Comparison of ENCODE assay signal across 27 cellular contexts in genomic region chr2:54499666-54500065, GRCh38. TPM values are rescaled to one million over a fixed set of nuclear protein-coding genes. Genes with fewer than 3 reads are reported as not detected.
DNase-seq lines count a peak whose midpoint lies in the region; ATAC-seq and TF ChIP-seq lines count a peak whose summit lies in the region.
"Had no signal": no experiment of that assay in that cellular context is flagged by ENCODE, and none has a peak within 500 bp of the region (broad histone marks: within the 10 kb centered on the region; RNA-seq: fewer than 3 reads in every experiment).

No MANE protein-coding gene starts in this region.

- DNase-seq in dermis microvascular lymphatic vessel endothelial cell (ENCODE audit: low read depth in 2 of 2) = peak; percentile 71 to 86
- DNase-seq in Right ventricle myocardium superior = no peak
- DNase-seq in upper lobe of right lung = no peak
- DNase-seq in C1 segment of cervical spinal cord (lab: John Stamatoyannopoulos, UW) = no peak
- DNase-seq in A172 (ENCODE audit: low spot score) = no peak
- no peak for DNase-seq in GDM1 (lab: John Stamatoyannopoulos, UW)
- DNase-seq: activated B cell treated with CpG ODN at 0.5 μM for 24 hours; activated CD4-positive, alpha-beta memory T cell treated with anti-CD3 and anti-CD28 coated beads for 36 hours; activated gamma-delta T cell; activated T-cell treated with anti-CD3 and anti-CD28 coated beads for 4 hours; AML-193; brain microvascular endothelial cell; DMS79 treated with DMSO at 0.1 percent for 48 hours; immature natural killer cell; Kasumi-1; NCI-H1048; NCI-H1930; NCI-H510A; occipital lobe; right lobe of liver; T1000 had no signal

- no peaks in the 10 kb centered on the region for H3K9me3 Mint-ChIP-seq in nephron
- H3K9me3 Mint-ChIP-seq: activated B cell treated with CpG ODN at 0.5 μM for 24 hours; activated CD4-positive, alpha-beta memory T cell treated with anti-CD3 and anti-CD28 coated beads for 36 hours; dendritic cell treated with granulocyte-macrophage colony-stimulating factor and Interleukin-4, amounts not matched to agents 40 ng/mL and 50 ng/mL, for 4 days; immature natural killer cell had no signal

- no peak for TF ChIP-seq CTCF in nephron (IDR thresholded peaks at IDR 0.05; ENCODE audit: unreplicated experiment in 3 of 3)
- TF ChIP-seq CTCF in upper lobe of right lung (IDR thresholded peaks at IDR 0.05) = no peak

- no peaks in the 10 kb centered on the region for H3K27me3 ChIP-seq in upper lobe of right lung
- H3K27me3 ChIP-seq: brain microvascular endothelial cell, right lobe of liver had no signal

- H3K27me3 Mint-ChIP-seq in nephron (ENCODE audit: low read depth) = no peaks in the 10 kb centered on the region
- H3K27me3 Mint-ChIP-seq: activated B cell treated with CpG ODN at 0.5 μM for 24 hours; activated CD4-positive, alpha-beta memory T cell treated with anti-CD3 and anti-CD28 coated beads for 36 hours; dendritic cell treated with granulocyte-macrophage colony-stimulating factor and Interleukin-4, amounts not matched to agents 40 ng/mL and 50 ng/mL, for 4 days had no signal

- H3K4me3 Mint-ChIP-seq in nephron = peak overlapping the region in 1 of 3 experiments; percentile 47
- H3K4me3 Mint-ChIP-seq: activated B cell treated with CpG ODN at 0.5 μM for 24 hours; activated CD4-positive, alpha-beta memory T cell treated with anti-CD3 and anti-CD28 coated beads for 36 hours; dendritic cell treated with granulocyte-macrophage colony-stimulating factor and Interleukin-4, amounts not matched to agents 40 ng/mL and 50 ng/mL, for 4 days; immature natural killer cell had no signal

- H3K36me3 Mint-ChIP-seq in nephron (ENCODE audit: low read depth) = no peaks in the 10 kb centered on the region
- H3K36me3 Mint-ChIP-seq: activated CD4-positive, alpha-beta memory T cell treated with anti-CD3 and anti-CD28 coated beads for 36 hours; immature natural killer cell had no signal

- H3K27ac Mint-ChIP-seq in nephron = peak overlapping the region; percentile 80 to 94 (median 92)
- H3K27ac Mint-ChIP-seq: activated B cell treated with CpG ODN at 0.5 μM for 24 hours; activated CD4-positive, alpha-beta memory T cell treated with anti-CD3 and anti-CD28 coated beads for 36 hours; dendritic cell treated with granulocyte-macrophage colony-stimulating factor and Interleukin-4, amounts not matched to agents 40 ng/mL and 50 ng/mL, for 4 days; immature natural killer cell had no signal

- intact Hi-C loops in Right ventricle myocardium superior (cut with DNase I) (no loop called here), upper lobe of right lung (cut with DNase I) (no loop called here)

- ATAC-seq in Right ventricle myocardium superior (ENCODE audit: poor library complexity) = peak; percentile 64
- no peak for ATAC-seq in upper lobe of right lung
- no peak for ATAC-seq in HG02981 (IDR thresholded peaks at IDR 0.05; ENCODE audit: unreplicated experiment)
- ATAC-seq: right lobe of liver had no signal

- H3K4me1 ChIP-seq in upper lobe of right lung = peaks cover 66% of the 10 kb centered on the region

- no peak overlapping the region for H3K4me3 ChIP-seq in upper lobe of right lung
- H3K4me3 ChIP-seq: lung, right lobe of liver, thoracic aorta had no signal

- no peaks in the 10 kb centered on the region for H3K9me3 ChIP-seq in upper lobe of right lung
- H3K9me3 ChIP-seq: right lobe of liver, thoracic aorta had no signal

- no peaks in the 10 kb centered on the region for H3K36me3 ChIP-seq in upper lobe of right lung
- H3K36me3 ChIP-seq: brain microvascular endothelial cell, right lobe of liver, thoracic aorta had no signal

- peak overlapping the region; percentile 11 for H3K27ac ChIP-seq in upper lobe of right lung
- H3K27ac ChIP-seq: brain microvascular endothelial cell, epithelial cell of prostate, right lobe of liver, thoracic aorta had no signal

- peaks cover 85% of the 10 kb centered on the region for H3K4me1 Mint-ChIP-seq in nephron
- H3K4me1 Mint-ChIP-seq: activated B cell treated with CpG ODN at 0.5 μM for 24 hours, immature natural killer cell had no signal

RNA-seq across cellular contexts. Expression of gene SPTBN1, which starts 43.5 kb away (rescaled TPM):
- 450 and 659 TPM in 2 replicates for total RNA-seq in dermis microvascular lymphatic vessel endothelial cell
- 391 TPM for total RNA-seq in Right ventricle myocardium superior
- 813 TPM for total RNA-seq in upper lobe of right lung
- 197 and 202 TPM in 2 replicates for total RNA-seq in A172 (2014; rRNA removed; shearing (Covaris generic))

Comparison
In these comparisons a context has a peak if more than half of its experiments do, and no peak if none do; other contexts are left out.
1. DNase-seq: peak in dermis microvascular lymphatic vessel endothelial cell (2 of 2); none in Right ventricle myocardium superior (single experiment), upper lobe of right lung (single experiment), C1 segment of cervical spinal cord (0 of 14), A172 (single experiment) and GDM1 (single experiment).